8 cellular contexts compared by ENCODE assay signal in genomic region chr5:140631831-140632365, GRCh38. TPM values are rescaled to one million over a fixed set of nuclear protein-coding genes. Genes with fewer than 3 reads are reported as not detected.
DNase-seq lines count a peak whose midpoint lies in the region; ATAC-seq, FAIRE-seq and TF ChIP-seq lines count a peak whose summit lies in the region.

No MANE protein-coding gene starts in this region.

- DNase-seq in CD4-positive, alpha-beta memory T cell, result peak in 4 of 5 donors; percentile 42 to 52 (median 43)
- DNase-seq in ascending aorta (ENCODE audit: low spot score in 2 of 2), result no peak
- DNase-seq in kidney, result peak; percentile 75
- no peak for DNase-seq in suprapubic skin (ENCODE audit: low spot score in 2 of 2)
- no peak for DNase-seq in progenitor cell of endocrine pancreas (ENCODE audit: low spot score, unreplicated experiment)
- no peak for DNase-seq in mesenteric fat pad (ENCODE audit: low spot score)

- peaks cover 0 to 7% (median 2%) of the 10 kb centered on the region in 8 donors for H3K9me3 Mint-ChIP-seq in CD4-positive, alpha-beta memory T cell
- H3K9me3 Mint-ChIP-seq in IgD-negative memory B cell (peaks cover 0 to 3% (median 1%) of the 10 kb centered on the region in 3 donors), progenitor cell of endocrine pancreas (ENCODE audit: low read depth) (peaks cover 15% of the 10 kb centered on the region)

- peak overlapping the region; percentile 47 to 93 (median 81) for H3K27ac Mint-ChIP-seq in CD4-positive, alpha-beta memory T cell
- H3K27ac Mint-ChIP-seq in IgD-negative memory B cell (peak overlapping the region in 1 of 3 donors; percentile 19), progenitor cell of endocrine pancreas (no peak overlapping the region)

- CTCF ChIA-PET in CD4-positive, alpha-beta memory T cell (lab: Charles Lee; ENCODE audit: partially characterized antibody), result interaction anchor here (1.2 to 4.7 kb wide), 4 partner anchors 13 to 261 kb away, joined by 3 to 22 read pairs (median 6); partner anchors contain the start of genes IK and NDUFA2

- TF ChIP-seq CTCF in ascending aorta (IDR thresholded peaks at IDR 0.05), result no peak
- no peak for TF ChIP-seq CTCF in kidney (IDR thresholded peaks at IDR 0.05; ENCODE audit: borderline replicate concordance, extremely low read depth, insufficient read depth)
- no peak for TF ChIP-seq CTCF in suprapubic skin (IDR thresholded peaks at IDR 0.05)
- no peak for TF ChIP-seq CTCF in progenitor cell of endocrine pancreas (IDR thresholded peaks at IDR 0.05; ENCODE audit: unreplicated experiment)

- H3K27me3 Mint-ChIP-seq in CD4-positive, alpha-beta memory T cell, result peaks cover 2% of the 10 kb centered on the region in 2 donors
- peaks cover 18% of the 10 kb centered on the region for H3K27me3 Mint-ChIP-seq in IgD-negative memory B cell
- H3K27me3 Mint-ChIP-seq in progenitor cell of endocrine pancreas, result no peaks in the 10 kb centered on the region

- no peak for TF ChIP-seq EP300 in suprapubic skin (IDR thresholded peaks at IDR 0.05)

- intact Hi-C loops in CD4-positive, alpha-beta memory T cell (cut with micrococcal nuclease), result loop anchor here (2.0 kb wide), 1 partner anchor 15 kb away; the partner anchor contains the start of genes IK and NDUFA2
- intact Hi-C loops in ascending aorta (cut with DNase I), result no loop called here
- intact Hi-C loops in kidney (cut with DNase I), result no loop called here

- POLR2A ChIA-PET in CD4-positive, alpha-beta memory T cell (lab: Charles Lee; ENCODE audit: partially characterized antibody), result interaction anchor here (0.7 to 2.9 kb wide), 10 partner anchors 10 to 230 kb away, joined by 3 to 27 read pairs (median 14); partner anchors contain the start of genes ANKHD1, APBB3, EIF4EBP3 and HARS1

- peak overlapping the region; percentile 41 for H3K27ac ChIP-seq in CD4-positive, alpha-beta memory T cell (ENCODE audit: low read depth, low read length)
- H3K27ac ChIP-seq in ascending aorta (peak overlapping the region; percentile 25 to 30), kidney (ENCODE audit: low read depth in 2 of 2, low read length in 2 of 2) (peak overlapping the region; percentile 65 to 77), suprapubic skin (peak overlapping the region; percentile 70)

- no peak for TF ChIP-seq POLR2A in suprapubic skin (IDR thresholded peaks at IDR 0.05)

- H3K4me1 Mint-ChIP-seq in CD4-positive, alpha-beta memory T cell, result peaks cover 10 to 30% (median 20%) of the 10 kb centered on the region in 4 donors
- H3K4me1 Mint-ChIP-seq in IgD-negative memory B cell (peaks cover 2 to 15% (median 15%) of the 10 kb centered on the region in 3 donors), progenitor cell of endocrine pancreas (ENCODE audit: low read depth) (no peaks in the 10 kb centered on the region)

- peak overlapping the region; percentile 61 to 73 for H3K4me3 ChIP-seq in CD4-positive, alpha-beta memory T cell (ENCODE audit: low read length in 2 of 2)
- H3K4me3 ChIP-seq in ascending aorta (peak overlapping the region; percentile 54 to 75), kidney (ENCODE audit: low read length in 2 of 2) (peak overlapping the region; percentile 83 to 88), suprapubic skin (peak overlapping the region; percentile 53)

- 14% methylated on average over 15 of the region's 36 CpGs for WGBS in suprapubic skin

- H3K27me3 ChIP-seq in CD4-positive, alpha-beta memory T cell (ENCODE audit: insufficient read depth, low read length), result no peaks in the 10 kb centered on the region
- H3K27me3 ChIP-seq in ascending aorta, result no peaks in the 10 kb centered on the region
- no peaks in the 10 kb centered on the region for H3K27me3 ChIP-seq in suprapubic skin

- peak; percentile 9 for ATAC-seq in GM19467 (IDR thresholded peaks at IDR 0.05; ENCODE audit: unreplicated experiment)

- H3K4me1 ChIP-seq in CD4-positive, alpha-beta memory T cell (ENCODE audit: insufficient read depth, low read length), result peaks cover 13% of the 10 kb centered on the region
- H3K4me1 ChIP-seq in ascending aorta, result peaks cover 0 to 4% of the 10 kb centered on the region in 2 donors
- H3K4me1 ChIP-seq in kidney (ENCODE audit: control insufficient read depth in 1 of 2, insufficient read depth in 1 of 2, low read depth in 1 of 2, low read length in 2 of 2), result peaks cover 0 to 16% of the 10 kb centered on the region in 2 donors
- peaks cover 21% of the 10 kb centered on the region for H3K4me1 ChIP-seq in suprapubic skin

- peak overlapping the region; percentile 59 to 67 for H3K9ac ChIP-seq in kidney (ENCODE audit: low read length in 2 of 2)

- H3K36me3 Mint-ChIP-seq in CD4-positive, alpha-beta memory T cell, result no peaks in the 10 kb centered on the region
- H3K36me3 Mint-ChIP-seq in IgD-negative memory B cell, result no peaks in the 10 kb centered on the region
- peaks cover 4% of the 10 kb centered on the region for H3K36me3 Mint-ChIP-seq in progenitor cell of endocrine pancreas (ENCODE audit: insufficient read depth)

- H3K36me3 ChIP-seq in CD4-positive, alpha-beta memory T cell (ENCODE audit: insufficient read depth, low read length), result no peaks in the 10 kb centered on the region
- H3K36me3 ChIP-seq in ascending aorta (no peaks in the 10 kb centered on the region), kidney (ENCODE audit: control insufficient read depth in 1 of 2, insufficient read depth in 2 of 2, low read length in 2 of 2) (no peaks in the 10 kb centered on the region), suprapubic skin (no peaks in the 10 kb centered on the region)

- FAIRE-seq in kidney (lab: Jason Lieb, UNC), result no peak

- H3K9me3 ChIP-seq in CD4-positive, alpha-beta memory T cell (ENCODE audit: control insufficient read depth in 1 of 2, low read length in 2 of 2), result no peaks in the 10 kb centered on the region
- H3K9me3 ChIP-seq in ascending aorta, result no peaks in the 10 kb centered on the region
- H3K9me3 ChIP-seq in kidney (ENCODE audit: control insufficient read depth in 1 of 2, low read length in 2 of 2), result no peaks in the 10 kb centered on the region
- H3K9me3 ChIP-seq in suprapubic skin, result no peaks in the 10 kb centered on the region

- H3K4me3 Mint-ChIP-seq in CD4-positive, alpha-beta memory T cell, result peak overlapping the region; percentile 90 to 96 (median 90)
- H3K4me3 Mint-ChIP-seq in IgD-negative memory B cell (peak overlapping the region; percentile 84 to 97 (median 94)), progenitor cell of endocrine pancreas (ENCODE audit: low read depth) (no peak overlapping the region)

RNA-seq across cellular contexts. Expression of gene CD14, which starts 1.1 kb away (rescaled TPM):
- 1 to 10 TPM; 4.9 to 5.2 TPM for total RNA-seq in CD4-positive, alpha-beta memory T cell
- polyA plus RNA-seq in CD4-positive, alpha-beta memory T cell, result 1 to 10 TPM; 2.7 to 3.2 TPM
- polyA plus RNA-seq in IgD-negative memory B cell (1.5 TPM), kidney (ENCODE audit: insufficient read depth, low read depth, low replicate concordance) (43.8 TPM)
- total RNA-seq in ascending aorta (122 TPM), kidney (68.8 TPM), suprapubic skin (10 to 100 TPM in 2 of 4 donors, 1 to 10 TPM in 2; 6.7 to 12.6 (median 9.9) TPM), progenitor cell of endocrine pancreas (0.36 TPM in 1 of 2 replicates, not detected in the other), mesenteric fat pad (224 TPM)

RNA-seq across cellular contexts. Expression of gene TMCO6, which starts 7.4 kb away (rescaled TPM):
- 10 to 100 TPM; 50.0 to 56.3 TPM for total RNA-seq in CD4-positive, alpha-beta memory T cell
- polyA plus RNA-seq in CD4-positive, alpha-beta memory T cell, result 10 to 100 TPM; 15.7 to 18.3 TPM
- polyA plus RNA-seq in IgD-negative memory B cell (14.7 TPM), kidney (ENCODE audit: insufficient read depth, low read depth, low replicate concordance) (7.6 TPM)
- total RNA-seq in ascending aorta (87.7 TPM), kidney (19.0 TPM), suprapubic skin (10 to 100 TPM; 22.3 to 61.6 (median 38.8) TPM), progenitor cell of endocrine pancreas (25.9 and 27.5 TPM in 2 replicates), mesenteric fat pad (9.6 TPM)

RNA-seq across cellular contexts. Expression of gene NDUFA2, which starts 15.5 kb away (rescaled TPM):
- total RNA-seq in CD4-positive, alpha-beta memory T cell, result 10 to 100 TPM; 38.0 TPM
- polyA plus RNA-seq in CD4-positive, alpha-beta memory T cell, result 100 to 1,000 TPM; 132 to 135 TPM
- polyA plus RNA-seq in IgD-negative memory B cell (154 TPM), kidney (ENCODE audit: insufficient read depth, low read depth, low replicate concordance) (326 TPM)
- total RNA-seq in ascending aorta (122 TPM), kidney (56.8 TPM), suprapubic skin (10 to 100 TPM; 47.2 to 62.8 (median 57.4) TPM), progenitor cell of endocrine pancreas (62.4 and 63.9 TPM in 2 replicates), mesenteric fat pad (57.3 TPM)

RNA-seq across cellular contexts. Expression of gene IK, which starts 15.7 kb away (rescaled TPM):
- 100 to 1,000 TPM; 178 to 185 TPM for total RNA-seq in CD4-positive, alpha-beta memory T cell
- polyA plus RNA-seq in CD4-positive, alpha-beta memory T cell, result 100 to 1,000 TPM; 147 to 205 TPM
- 165 TPM for polyA plus RNA-seq in IgD-negative memory B cell
- 130 TPM for total RNA-seq in ascending aorta
- 76.9 TPM for total RNA-seq in kidney
- polyA plus RNA-seq in kidney (ENCODE audit: insufficient read depth, low read depth, low replicate concordance), result 72.5 TPM
- total RNA-seq in suprapubic skin, result 100 to 1,000 TPM in 2 of 4 donors, 10 to 100 TPM in 2; 73.2 to 149 (median 92.0) TPM
- total RNA-seq in progenitor cell of endocrine pancreas, result 76.1 and 85.2 TPM in 2 replicates
- 66.4 TPM for total RNA-seq in mesenteric fat pad

RNA-seq across cellular contexts. Expression of gene WDR55, which starts 32.8 kb away (rescaled TPM):
- total RNA-seq in CD4-positive, alpha-beta memory T cell, result 10 to 100 TPM; 47.1 to 49.6 TPM
- polyA plus RNA-seq in CD4-positive, alpha-beta memory T cell, result 10 to 100 TPM; 12.4 to 19.5 TPM
- polyA plus RNA-seq in IgD-negative memory B cell (13.5 TPM), kidney (ENCODE audit: insufficient read depth, low read depth, low replicate concordance) (13.7 TPM)
- total RNA-seq in ascending aorta (10.1 TPM), kidney (20.8 TPM), suprapubic skin (10 to 100 TPM; 15.7 to 41.5 (median 22.8) TPM), progenitor cell of endocrine pancreas (26.0 and 26.9 TPM in 2 replicates), mesenteric fat pad (23.4 TPM)

Comparison
In these comparisons a context has a peak if more than half of its experiments do, and no peak if none do; other contexts are left out.
1. DNase-seq: peak in CD4-positive, alpha-beta memory T cell (4 of 5) and kidney (single experiment); none in ascending aorta (0 of 2), suprapubic skin (0 of 2), progenitor cell of endocrine pancreas (single experiment) and mesenteric fat pad (single experiment).
2. Peak in every context shown above with its lines, with median percentiles within 50 percentile points of each other: H3K27ac ChIP-seq and H3K4me3 ChIP-seq.